In genomic region chr12:79364197-79364596, GRCh38 we compare ENCODE assay signal across 2 cellular contexts.
TF ChIP-seq lines count a peak whose summit lies in the region.

No MANE protein-coding gene starts in this region.

TF ChIP-seq in GM23338, 12 proteins besides CTCF, POLR2A, EP300 and RAD21:
- TF ChIP-seq ZNF462 (CRISPR knock-in tag; IDR thresholded peaks at IDR 0.05): no peak
- TF ChIP-seq EZH2phosphoT487 (IDR thresholded peaks at IDR 0.05; ENCODE audit: unreplicated experiment): no peak
- no peak for TF ChIP-seq STAT1 (IDR thresholded peaks at IDR 0.05; ENCODE audit: unreplicated experiment)
- no peak for TF ChIP-seq ETS1 (IDR thresholded peaks at IDR 0.05)
- TF ChIP-seq POLR2AphosphoS5 (IDR thresholded peaks at IDR 0.05; ENCODE audit: low read depth): no peak
- no peak for TF ChIP-seq EZH2 (IDR thresholded peaks at IDR 0.05; ENCODE audit: low read depth, unreplicated experiment)
- TF ChIP-seq CREB1 (CRISPR knock-in tag; IDR thresholded peaks at IDR 0.05; ENCODE audit: low read depth): no peak
- no peak for TF ChIP-seq ZNF331 (CRISPR knock-in tag; IDR thresholded peaks at IDR 0.05; ENCODE audit: low read depth)
- no peak for TF ChIP-seq ZNF114 (CRISPR knock-in tag; IDR thresholded peaks at IDR 0.05)
- TF ChIP-seq REST (IDR thresholded peaks at IDR 0.05; ENCODE audit: unreplicated experiment): no peak
- TF ChIP-seq NANOG (IDR thresholded peaks at IDR 0.05; ENCODE audit: borderline replicate concordance): no peak
- TF ChIP-seq JUNB (IDR thresholded peaks at IDR 0.05; ENCODE audit: unreplicated experiment): no peak

TF ChIP-seq in GM12878, 131 proteins besides CTCF, POLR2A, EP300 and RAD21 (continued from another document):
- no peak for TF ChIP-seq PRDM15 (CRISPR knock-in tag; IDR thresholded peaks at IDR 0.05)
- TF ChIP-seq YBX1 (IDR thresholded peaks at IDR 0.05): no peak
- TF ChIP-seq NFIC (IDR thresholded peaks at IDR 0.05; ENCODE audit: low read depth, low read length): no peak
- no peak for TF ChIP-seq RCOR1 (conservative IDR thresholded peaks at IDR 0.05; ENCODE audit: low read depth, low read length)
- no peak for TF ChIP-seq PAX8 (IDR thresholded peaks at IDR 0.05)
- no peak for TF ChIP-seq SUPT20H (IDR thresholded peaks at IDR 0.05; ENCODE audit: borderline replicate concordance, control insufficient read depth, low read depth, low read length)
- no peak for TF ChIP-seq RELB (IDR thresholded peaks at IDR 0.05; ENCODE audit: low read depth)
- no peak for TF ChIP-seq ZZZ3 (IDR thresholded peaks at IDR 0.05; ENCODE audit: control insufficient read depth, insufficient read length, low read depth)
- TF ChIP-seq MXI1 (IDR thresholded peaks at IDR 0.05; ENCODE audit: low read depth, low read length): no peak
- TF ChIP-seq IRF4 (IDR thresholded peaks at IDR 0.05; ENCODE audit: low read depth, low read length): no peak
- TF ChIP-seq IKZF1 (conservative IDR thresholded peaks at IDR 0.05): no peak
- TF ChIP-seq NKRF (conservative IDR thresholded peaks at IDR 0.05): no peak
